Comparison of ENCODE assay signal across 1 cellular context in genomic region chr3:14440168-14440518, GRCh38.
TF ChIP-seq lines count a peak whose summit lies in the region.

No MANE protein-coding gene starts in this region.

TF ChIP-seq in K562, 482 proteins besides CTCF, POLR2A, EP300 and RAD21 (continued from another document):
- TF ChIP-seq BRD4 (IDR thresholded peaks at IDR 0.05) (no peak), MLLT1 (IDR thresholded peaks at IDR 0.05) (no peak), HDAC2 (IDR thresholded peaks at IDR 0.05) (0 out of 2 replicates have a peak, but pooled peaks have one; percentile 7), HSF4 (CRISPR knock-in tag; IDR thresholded peaks at IDR 0.05; ENCODE audit: borderline replicate concordance) (no peak), BCOR (IDR thresholded peaks at IDR 0.05) (peak; percentile 30; the same call in 1 of the 2 replicates)
